In the genomic region with DNA sequence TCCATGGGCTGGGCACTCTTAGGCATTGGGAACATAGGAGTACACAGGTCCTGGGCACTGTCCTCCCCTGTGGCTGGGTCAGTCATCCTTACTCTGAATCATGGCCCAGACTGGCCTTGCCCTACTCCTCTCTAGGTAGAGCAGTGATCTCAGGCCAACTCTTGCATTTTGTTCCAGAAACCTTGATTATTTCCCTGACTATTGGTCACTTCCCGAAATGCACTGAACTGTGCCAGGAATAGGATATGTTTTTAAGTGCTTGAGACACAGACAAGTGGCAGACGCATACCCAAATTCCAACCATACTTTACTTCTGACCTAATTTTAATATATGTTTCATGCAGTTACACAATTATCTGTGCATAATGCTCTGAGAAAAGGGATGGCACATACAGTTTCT, we compare ENCODE assay signal across 1 cellular context.
A peak's percentile ranks its signal among the peaks of the same experiment; 100 is the strongest.
TF ChIP-seq lines count a peak whose summit lies in the region.

No MANE protein-coding gene starts in this region.

TF ChIP-seq in SK-N-SH, 30 proteins besides CTCF, POLR2A, EP300 and RAD21:
- TF ChIP-seq MEF2A (IDR thresholded peaks at IDR 0.05; ENCODE audit: borderline replicate concordance, low read depth), result no peak
- TF ChIP-seq CHD2 (IDR thresholded peaks at IDR 0.05; ENCODE audit: low read length, partially characterized antibody), result no peak
- TF ChIP-seq, protein P1, sequence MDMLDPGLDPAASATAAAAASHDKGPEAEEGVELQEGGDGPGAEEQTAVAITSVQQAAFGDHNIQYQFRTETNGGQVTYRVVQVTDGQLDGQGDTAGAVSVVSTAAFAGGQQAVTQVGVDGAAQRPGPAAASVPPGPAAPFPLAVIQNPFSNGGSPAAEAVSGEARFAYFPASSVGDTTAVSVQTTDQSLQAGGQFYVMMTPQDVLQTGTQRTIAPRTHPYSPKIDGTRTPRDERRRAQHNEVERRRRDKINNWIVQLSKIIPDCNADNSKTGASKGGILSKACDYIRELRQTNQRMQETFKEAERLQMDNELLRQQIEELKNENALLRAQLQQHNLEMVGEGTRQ (IDR thresholded peaks at IDR 0.05; ENCODE audit: borderline replicate concordance, low read depth, low read length), result no peak
- TF ChIP-seq, protein P2, sequence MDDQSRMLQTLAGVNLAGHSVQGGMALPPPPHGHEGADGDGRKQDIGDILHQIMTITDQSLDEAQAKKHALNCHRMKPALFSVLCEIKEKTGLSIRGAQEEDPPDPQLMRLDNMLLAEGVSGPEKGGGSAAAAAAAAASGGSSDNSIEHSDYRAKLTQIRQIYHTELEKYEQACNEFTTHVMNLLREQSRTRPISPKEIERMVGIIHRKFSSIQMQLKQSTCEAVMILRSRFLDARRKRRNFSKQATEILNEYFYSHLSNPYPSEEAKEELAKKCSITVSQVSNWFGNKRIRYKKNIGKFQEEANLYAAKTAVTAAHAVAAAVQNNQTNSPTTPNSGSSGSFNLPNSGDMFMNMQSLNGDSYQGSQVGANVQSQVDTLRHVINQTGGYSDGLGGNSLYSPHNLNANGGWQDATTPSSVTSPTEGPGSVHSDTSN (IDR thresholded peaks at IDR 0.05), result peak; percentile 58
- TF ChIP-seq EZH2phosphoT487 (IDR thresholded peaks at IDR 0.05; ENCODE audit: borderline replicate concordance, low read depth), result no peak
- no peak for TF ChIP-seq TAF1 (IDR thresholded peaks at IDR 0.05; ENCODE audit: borderline replicate concordance, low read depth, low read length)
- no peak for TF ChIP-seq FOXM1 (IDR thresholded peaks at IDR 0.05; ENCODE audit: low read depth)
- TF ChIP-seq POLR2AphosphoS5 (IDR thresholded peaks at IDR 0.05; ENCODE audit: low read depth, low read length), result peak; percentile 56; the same call in 1 of the 2 replicates
- TF ChIP-seq ELF1 (IDR thresholded peaks at IDR 0.05), result no peak
- no peak for TF ChIP-seq FOXJ3 (CRISPR knock-in tag; IDR thresholded peaks at IDR 0.05)
- TF ChIP-seq RXRA (IDR thresholded peaks at IDR 0.05; ENCODE audit: borderline replicate concordance, low read depth), result no peak; the same call in 1 of the 2 replicates
- TF ChIP-seq SMC3 (IDR thresholded peaks at IDR 0.05; ENCODE audit: low read depth, low read length), result no peak
- no peak for TF ChIP-seq SIN3A (IDR thresholded peaks at IDR 0.05; ENCODE audit: borderline replicate concordance, low read depth, low read length)
- TF ChIP-seq GABPA (IDR thresholded peaks at IDR 0.05; ENCODE audit: low read depth), result no peak
- 0 out of 2 replicates have a peak, but pooled peaks have one; percentile 2 for TF ChIP-seq FOSL2 (IDR thresholded peaks at IDR 0.05; ENCODE audit: borderline replicate concordance, low read depth)
- TF ChIP-seq, protein P3, sequence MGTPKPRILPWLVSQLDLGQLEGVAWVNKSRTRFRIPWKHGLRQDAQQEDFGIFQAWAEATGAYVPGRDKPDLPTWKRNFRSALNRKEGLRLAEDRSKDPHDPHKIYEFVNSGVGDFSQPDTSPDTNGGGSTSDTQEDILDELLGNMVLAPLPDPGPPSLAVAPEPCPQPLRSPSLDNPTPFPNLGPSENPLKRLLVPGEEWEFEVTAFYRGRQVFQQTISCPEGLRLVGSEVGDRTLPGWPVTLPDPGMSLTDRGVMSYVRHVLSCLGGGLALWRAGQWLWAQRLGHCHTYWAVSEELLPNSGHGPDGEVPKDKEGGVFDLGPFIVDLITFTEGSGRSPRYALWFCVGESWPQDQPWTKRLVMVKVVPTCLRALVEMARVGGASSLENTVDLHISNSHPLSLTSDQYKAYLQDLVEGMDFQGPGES (IDR thresholded peaks at IDR 0.05; ENCODE audit: low read depth, low read length), result no peak
- no peak; the same call in 1 of the 2 replicates for TF ChIP-seq JUND (IDR thresholded peaks at IDR 0.05)
- TF ChIP-seq, protein P4, sequence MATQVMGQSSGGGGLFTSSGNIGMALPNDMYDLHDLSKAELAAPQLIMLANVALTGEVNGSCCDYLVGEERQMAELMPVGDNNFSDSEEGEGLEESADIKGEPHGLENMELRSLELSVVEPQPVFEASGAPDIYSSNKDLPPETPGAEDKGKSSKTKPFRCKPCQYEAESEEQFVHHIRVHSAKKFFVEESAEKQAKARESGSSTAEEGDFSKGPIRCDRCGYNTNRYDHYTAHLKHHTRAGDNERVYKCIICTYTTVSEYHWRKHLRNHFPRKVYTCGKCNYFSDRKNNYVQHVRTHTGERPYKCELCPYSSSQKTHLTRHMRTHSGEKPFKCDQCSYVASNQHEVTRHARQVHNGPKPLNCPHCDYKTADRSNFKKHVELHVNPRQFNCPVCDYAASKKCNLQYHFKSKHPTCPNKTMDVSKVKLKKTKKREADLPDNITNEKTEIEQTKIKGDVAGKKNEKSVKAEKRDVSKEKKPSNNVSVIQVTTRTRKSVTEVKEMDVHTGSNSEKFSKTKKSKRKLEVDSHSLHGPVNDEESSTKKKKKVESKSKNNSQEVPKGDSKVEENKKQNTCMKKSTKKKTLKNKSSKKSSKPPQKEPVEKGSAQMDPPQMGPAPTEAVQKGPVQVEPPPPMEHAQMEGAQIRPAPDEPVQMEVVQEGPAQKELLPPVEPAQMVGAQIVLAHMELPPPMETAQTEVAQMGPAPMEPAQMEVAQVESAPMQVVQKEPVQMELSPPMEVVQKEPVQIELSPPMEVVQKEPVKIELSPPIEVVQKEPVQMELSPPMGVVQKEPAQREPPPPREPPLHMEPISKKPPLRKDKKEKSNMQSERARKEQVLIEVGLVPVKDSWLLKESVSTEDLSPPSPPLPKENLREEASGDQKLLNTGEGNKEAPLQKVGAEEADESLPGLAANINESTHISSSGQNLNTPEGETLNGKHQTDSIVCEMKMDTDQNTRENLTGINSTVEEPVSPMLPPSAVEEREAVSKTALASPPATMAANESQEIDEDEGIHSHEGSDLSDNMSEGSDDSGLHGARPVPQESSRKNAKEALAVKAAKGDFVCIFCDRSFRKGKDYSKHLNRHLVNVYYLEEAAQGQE (IDR thresholded peaks at IDR 0.05; ENCODE audit: low read depth, low read length), result no peak
- TF ChIP-seq TEAD4 (IDR thresholded peaks at IDR 0.05; ENCODE audit: borderline replicate concordance, insufficient read depth), result peak; percentile 50; the same call in 1 of the 2 replicates
- peak; percentile 72 for TF ChIP-seq TCF12 (IDR thresholded peaks at IDR 0.05)
- TF ChIP-seq MAX (IDR thresholded peaks at IDR 0.05; ENCODE audit: low read depth), result no peak
- no peak for TF ChIP-seq NRF1 (IDR thresholded peaks at IDR 0.05; ENCODE audit: low read depth, low read length)
- peak; percentile 64; the same call in 1 of the 2 replicates for TF ChIP-seq NFIC (IDR thresholded peaks at IDR 0.05; ENCODE audit: borderline replicate concordance)
- TF ChIP-seq, protein P5, sequence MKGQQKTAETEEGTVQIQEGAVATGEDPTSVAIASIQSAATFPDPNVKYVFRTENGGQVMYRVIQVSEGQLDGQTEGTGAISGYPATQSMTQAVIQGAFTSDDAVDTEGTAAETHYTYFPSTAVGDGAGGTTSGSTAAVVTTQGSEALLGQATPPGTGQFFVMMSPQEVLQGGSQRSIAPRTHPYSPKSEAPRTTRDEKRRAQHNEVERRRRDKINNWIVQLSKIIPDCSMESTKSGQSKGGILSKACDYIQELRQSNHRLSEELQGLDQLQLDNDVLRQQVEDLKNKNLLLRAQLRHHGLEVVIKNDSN (IDR thresholded peaks at IDR 0.05; ENCODE audit: borderline replicate concordance, low read depth), result no peak
- no peak for TF ChIP-seq GATA2 (CRISPR knock-in tag; IDR thresholded peaks at IDR 0.05)
- no peak for TF ChIP-seq RFX5 (IDR thresholded peaks at IDR 0.05; ENCODE audit: low read length)
- no peak for TF ChIP-seq MXI1 (IDR thresholded peaks at IDR 0.05; ENCODE audit: low read depth, low read length)
- no peak for TF ChIP-seq YY1 (IDR thresholded peaks at IDR 0.05; ENCODE audit: low read depth)
- TF ChIP-seq RCOR1 (IDR thresholded peaks at IDR 0.05; ENCODE audit: low read length), result no peak
- TF ChIP-seq, protein P6, sequence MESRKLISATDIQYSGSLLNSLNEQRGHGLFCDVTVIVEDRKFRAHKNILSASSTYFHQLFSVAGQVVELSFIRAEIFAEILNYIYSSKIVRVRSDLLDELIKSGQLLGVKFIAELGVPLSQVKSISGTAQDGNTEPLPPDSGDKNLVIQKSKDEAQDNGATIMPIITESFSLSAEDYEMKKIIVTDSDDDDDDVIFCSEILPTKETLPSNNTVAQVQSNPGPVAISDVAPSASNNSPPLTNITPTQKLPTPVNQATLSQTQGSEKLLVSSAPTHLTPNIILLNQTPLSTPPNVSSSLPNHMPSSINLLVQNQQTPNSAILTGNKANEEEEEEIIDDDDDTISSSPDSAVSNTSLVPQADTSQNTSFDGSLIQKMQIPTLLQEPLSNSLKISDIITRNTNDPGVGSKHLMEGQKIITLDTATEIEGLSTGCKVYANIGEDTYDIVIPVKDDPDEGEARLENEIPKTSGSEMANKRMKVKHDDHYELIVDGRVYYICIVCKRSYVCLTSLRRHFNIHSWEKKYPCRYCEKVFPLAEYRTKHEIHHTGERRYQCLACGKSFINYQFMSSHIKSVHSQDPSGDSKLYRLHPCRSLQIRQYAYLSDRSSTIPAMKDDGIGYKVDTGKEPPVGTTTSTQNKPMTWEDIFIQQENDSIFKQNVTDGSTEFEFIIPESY (IDR thresholded peaks at IDR 0.05; ENCODE audit: borderline replicate concordance, low read depth), result no peak
